Comparison of ENCODE assay signal across 9 cellular contexts in genomic region chr10:20004087-20004523, GRCh38.
DNase-seq lines count a peak whose midpoint lies in the region; ATAC-seq and TF ChIP-seq lines count a peak whose summit lies in the region.
"Had no signal": no experiment of that assay in that cellular context is flagged by ENCODE, and none has a peak within 500 bp of the region (broad histone marks: within the 10 kb centered on the region; RNA-seq: fewer than 3 reads in every experiment).

No MANE protein-coding gene starts in this region.

- H3K9me3 ChIP-seq in ascending aorta, result no peaks in the 10 kb centered on the region

- intact Hi-C loops in ascending aorta (cut with DNase I), result loop anchor here (5.0 to 10.0 kb wide), 3 partner anchors 82 to 369 kb away; partner anchors contain the start of gene PLXDC2

- peaks cover 24 to 63% of the 10 kb centered on the region in 2 donors for H3K4me1 ChIP-seq in ascending aorta

- DNase-seq in ascending aorta (ENCODE audit: low spot score in 2 of 2) (peak; percentile 28 to 74), mucosa of gallbladder (ENCODE audit: low spot score) (peak; percentile 31), hepatic stellate cell (ENCODE audit: low spot score) (no peak), HPDE6-E6E7 (ENCODE audit: extremely low spot score) (no peak), NCI-H748 treated with DMSO at 0.1 percent for 48 hours (lab: John Stamatoyannopoulos, UW) (no peak), DMS 273 treated with DMSO at 0.1 percent for 48 hours (lab: John Stamatoyannopoulos, UW) (no peak)

- ATAC-seq in GM19397 (IDR thresholded peaks at IDR 0.05; ENCODE audit: unreplicated experiment) (peak; percentile 51), HG03159 (IDR thresholded peaks at IDR 0.05; ENCODE audit: unreplicated experiment) (peak; percentile 55)
- ATAC-seq: K562 had no signal

- no peak for TF ChIP-seq CTCF in ascending aorta (IDR thresholded peaks at IDR 0.05)

- H3K36me3 ChIP-seq in ascending aorta, result peaks cover 5 to 6% of the 10 kb centered on the region in 2 donors

- no peaks in the 10 kb centered on the region for H3K27me3 ChIP-seq in ascending aorta

- peak overlapping the region; percentile 80 to 83 for H3K27ac ChIP-seq in ascending aorta

- peak overlapping the region in 1 of 2 donors; percentile 40 for H3K4me3 ChIP-seq in ascending aorta
- H3K4me3 ChIP-seq: K562 had no signal

Comparison
In these comparisons a context has a peak if more than half of its experiments do, and no peak if none do; other contexts are left out.
1. DNase-seq: peak in ascending aorta (2 of 2) and mucosa of gallbladder (single experiment); none in hepatic stellate cell (single experiment), HPDE6-E6E7 (single experiment), NCI-H748 treated with DMSO at 0.1 percent for 48 hours (single experiment) and DMS 273 treated with DMSO at 0.1 percent for 48 hours (single experiment).